Comparison of ENCODE assay signal across 14 cellular contexts in the genomic region with DNA sequence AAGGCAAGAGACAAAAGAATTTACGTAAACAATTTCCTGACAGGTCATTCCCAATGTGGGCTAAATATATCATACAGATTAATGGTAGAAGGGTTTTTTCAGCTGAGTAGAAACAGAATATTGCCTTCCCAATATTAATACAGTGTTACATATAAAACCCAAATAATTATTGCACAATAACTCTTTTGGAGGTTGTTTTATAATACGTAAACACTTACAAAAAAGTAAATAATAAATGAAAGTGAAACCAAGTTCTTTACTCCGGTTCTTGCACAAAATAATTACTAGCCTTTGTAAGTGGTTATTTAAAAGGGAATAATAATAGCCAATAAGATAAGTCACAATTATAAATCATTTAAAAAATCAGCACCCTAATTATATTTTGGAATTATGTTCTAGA.
DNase-seq lines count a peak whose midpoint lies in the region; ATAC-seq, FAIRE-seq and TF ChIP-seq lines count a peak whose summit lies in the region.
"Had no signal": no experiment of that assay in that cellular context is flagged by ENCODE, and none has a peak within 500 bp of the region (broad histone marks: within the 10 kb centered on the region; RNA-seq: fewer than 3 reads in every experiment).

No MANE protein-coding gene starts in this region.

- no peak overlapping the region for H2BK12ac ChIP-seq in H1 (ENCODE audit: low read depth, low read length)

- no peak overlapping the region for H4K5ac ChIP-seq in H1 (ENCODE audit: insufficient read length, low read depth, low read length)

- no peak for TF ChIP-seq RAD21 in H1 (IDR thresholded peaks at IDR 0.05 in 1 of 2, conservative IDR thresholded peaks at IDR 0.05 in 1 of 2; ENCODE audit: low read depth in 2 of 2, low read length in 2 of 2)

- H3K79me1 ChIP-seq in H1 (ENCODE audit: low read depth, low read length) = no peaks in the 10 kb centered on the region

- H3K14ac ChIP-seq in H1 (ENCODE audit: insufficient read length) = no peak overlapping the region

- no peaks in the 10 kb centered on the region for H3K27me3 Mint-ChIP-seq in activated CD8-positive, alpha-beta memory T cell treated with anti-CD3 and anti-CD28 coated beads, Interleukin-2, amount 10 ng/mL, durations not matched to agents 7 days and 5 days

- no peak for DNase-seq in activated CD8-positive, alpha-beta memory T cell treated with anti-CD3 and anti-CD28 coated beads, Interleukin-2, amount 10 ng/mL, durations not matched to agents 7 days and 5 days
- DNase-seq in activated CD8-positive, alpha-beta memory T cell treated with anti-CD3 and anti-CD28 coated beads for 24 hours = no peak
- DNase-seq in NCI-H2029 (lab: John Stamatoyannopoulos, UW) (peak; percentile 11), H1 (ENCODE audit: low read depth in 1 of 2, low spot score in 2 of 2) (no peak), G401 (ENCODE audit: low spot score) (no peak), cerebellar cortex (ENCODE audit: low spot score) (no peak)
- no peak for DNase-seq in activated CD4-positive, alpha-beta T cell treated with anti-CD3 and anti-CD28 coated beads, Interleukin-2, amount 50 U/mL, for 1 hour
- DNase-seq: 8988T; activated CD4-positive, CD25-positive, alpha-beta regulatory T cell; DMS79 treated with DMSO at 0.1 percent for 48 hours; NCI-H187 treated with DMSO at 0.1 percent for 48 hours had no signal

- no peak for ATAC-seq in activated CD8-positive, alpha-beta memory T cell treated with anti-CD3 and anti-CD28 coated beads, Interleukin-2, amount 10 ng/mL, durations not matched to agents 7 days and 5 days
- ATAC-seq: HCT116 had no signal

- no peak overlapping the region for H2BK20ac ChIP-seq in H1 (ENCODE audit: low read length)

- H3K4me1 Mint-ChIP-seq in activated CD8-positive, alpha-beta memory T cell treated with anti-CD3 and anti-CD28 coated beads, Interleukin-2, amount 10 ng/mL, durations not matched to agents 7 days and 5 days = no peaks in the 10 kb centered on the region

- no peaks in the 10 kb centered on the region for H3K23me2 ChIP-seq in H1 (ENCODE audit: low read depth, low read length)

- H3K9me3 Mint-ChIP-seq in activated CD8-positive, alpha-beta memory T cell treated with anti-CD3 and anti-CD28 coated beads, Interleukin-2, amount 10 ng/mL, durations not matched to agents 7 days and 5 days (ENCODE audit: low read depth) = peaks cover 21% of the 10 kb centered on the region

- 89% methylated on average over 3 of the region's 3 CpGs; no CpG with 5 or more reads in 1 of the 2 experiments for WGBS in H1 (ENCODE audit: extremely low coverage in 1 of 2, insufficient coverage in 1 of 2, insufficient read length in 1 of 2, insufficient replicate concordance in 2 of 2, low coverage in 1 of 2, low lambda C conversion rate in 2 of 2, missing lambda C conversion rate in 1 of 2), 2 experiments

- H3K23ac ChIP-seq in H1 (ENCODE audit: insufficient read length) = no peak overlapping the region

- no peak overlapping the region for H2BK5ac ChIP-seq in H1 (ENCODE audit: low read depth, low read length)

- no peak for TF ChIP-seq POLR2A in H1 (IDR thresholded peaks at IDR 0.05; ENCODE audit: control extremely low read depth in 1 of 2, low read depth in 2 of 2, low read length in 2 of 2)

- H3K4me2 ChIP-seq in H1 (ENCODE audit: insufficient read depth in 1 of 2, low read depth in 2 of 2, low read length in 2 of 2) = no peak overlapping the region
- peak overlapping the region; percentile 34 for H3K4me2 ChIP-seq in skeletal muscle satellite cell (ENCODE audit: low read length)

- H3K18ac ChIP-seq in H1 (ENCODE audit: extremely low read depth, low read length) = no peak overlapping the region

- no peaks in the 10 kb centered on the region for H4K20me1 ChIP-seq in H1 (replicated peaks in 1 of 2; ENCODE audit: control insufficient read depth in 1 of 2, insufficient read depth in 2 of 2, low read length in 2 of 2)

- in situ Hi-C loops in G401 (cut with HindIII; ENCODE audit: low sequenced_read_pairs) = no loop called here

- no peaks in the 10 kb centered on the region for H3K4me1 ChIP-seq in H1 (replicated peaks in 1 of 4; ENCODE audit: control insufficient read depth in 3 of 4, insufficient read depth in 4 of 4, low read length in 3 of 4)
- H3K4me1 ChIP-seq in skeletal muscle satellite cell (ENCODE audit: control insufficient read depth, insufficient read depth, low read length) = no peaks in the 10 kb centered on the region

- no peak overlapping the region for H3K56ac ChIP-seq in H1 (replicated peaks; ENCODE audit: insufficient read length, low read depth, low read length)

- no peak for FAIRE-seq in H1 (lab: Jason Lieb, UNC)
- FAIRE-seq: GM12892 had no signal

- no peak overlapping the region for H4K8ac ChIP-seq in H1 (ENCODE audit: extremely low read depth, insufficient read depth, low read length)

- H3K9ac ChIP-seq in H1 (replicated peaks in 1 of 4; ENCODE audit: extremely low read depth in 1 of 4, low read depth in 3 of 4, low read length in 3 of 4) (no peak overlapping the region), skeletal muscle satellite cell (ENCODE audit: low read depth, low read length) (no peak overlapping the region)

- TF ChIP-seq EP300 in H1 (IDR thresholded peaks at IDR 0.05; ENCODE audit: borderline replicate concordance in 1 of 2, low read depth in 2 of 2, low read length in 2 of 2) = no peak

- peaks cover 2 to 3% of the 10 kb centered on the region in 2 experiments; a peak in 2 of 4 replicates for H3K9me3 ChIP-seq in H1 (ENCODE audit: insufficient read depth in 2 of 2, low read depth in 1 of 2, low read length in 1 of 2)
- H3K9me3 ChIP-seq in skeletal muscle satellite cell (replicated peaks; ENCODE audit: low read length) = no peaks in the 10 kb centered on the region

- H4K91ac ChIP-seq in H1 (replicated peaks; ENCODE audit: insufficient read length, low read length) = no peak overlapping the region

- no peak overlapping the region for H3K4ac ChIP-seq in H1 (replicated peaks; ENCODE audit: insufficient read length, low read depth, low read length)

- H3K27me3 ChIP-seq in H1 (replicated peaks in 1 of 4; ENCODE audit: control insufficient read depth in 3 of 4, extremely low read depth in 1 of 4, insufficient read depth in 3 of 4, low read length in 3 of 4) (no peaks in the 10 kb centered on the region), skeletal muscle satellite cell (ENCODE audit: control insufficient read depth, insufficient read depth, low read length) (no peaks in the 10 kb centered on the region)

- H3K4me3 ChIP-seq in H1 (ENCODE audit: extremely low read depth in 1 of 4, insufficient read depth in 2 of 4, low read depth in 3 of 4, low read length in 4 of 4) (no peak overlapping the region), skeletal muscle satellite cell (ENCODE audit: low read length) (no peak overlapping the region)

- no peak overlapping the region for H2BK120ac ChIP-seq in H1 (replicated peaks; ENCODE audit: low read depth, low read length)

- H2AFZ ChIP-seq in H1 (ENCODE audit: low read length) = no peak overlapping the region

- peak overlapping the region; percentile 59 for H3K4me3 Mint-ChIP-seq in activated CD8-positive, alpha-beta memory T cell treated with anti-CD3 and anti-CD28 coated beads, Interleukin-2, amount 10 ng/mL, durations not matched to agents 7 days and 5 days

- no peaks in the 10 kb centered on the region for H3K79me2 ChIP-seq in H1 (ENCODE audit: control insufficient read depth in 1 of 2, insufficient read depth in 2 of 2, low read length in 2 of 2)

- H3K27ac Mint-ChIP-seq in activated CD8-positive, alpha-beta memory T cell treated with anti-CD3 and anti-CD28 coated beads, Interleukin-2, amount 10 ng/mL, durations not matched to agents 7 days and 5 days = peak overlapping the region; percentile 77

- no peak overlapping the region for H2BK15ac ChIP-seq in H1 (ENCODE audit: low read length)

- H3K36me3 ChIP-seq in H1 (ENCODE audit: control insufficient read depth in 2 of 4, insufficient read depth in 4 of 4, low read length in 3 of 4) (no peaks in the 10 kb centered on the region), skeletal muscle satellite cell (ENCODE audit: insufficient read depth, low read length) (no peaks in the 10 kb centered on the region)

- H3K27ac ChIP-seq in H1 (ENCODE audit: low read depth, low read length) = no peak overlapping the region

- peaks cover 9% of the 10 kb centered on the region for H3K36me3 Mint-ChIP-seq in activated CD8-positive, alpha-beta memory T cell treated with anti-CD3 and anti-CD28 coated beads, Interleukin-2, amount 10 ng/mL, durations not matched to agents 7 days and 5 days

- TF ChIP-seq CTCF in H1 (IDR thresholded peaks at IDR 0.05; ENCODE audit: control extremely low read depth in 1 of 3, insufficient read depth in 1 of 3, low read depth in 1 of 3, low read length in 3 of 3) = no peak

- POLR2A ChIA-PET in H1 (lab: Charles Lee; ENCODE audit: partially characterized antibody) = interaction anchor here (0.9 kb wide), 1 partner anchor 11 kb away, joined by 3 read pairs; no protein-coding TSS in a partner anchor

- CTCF ChIA-PET in activated CD8-positive, alpha-beta memory T cell treated with anti-CD3 and anti-CD28 coated beads, Interleukin-2, amount 10 ng/mL, durations not matched to agents 7 days and 5 days (lab: Charles Lee) = interaction anchor here (1.0 kb wide), 1 partner anchor 32 kb away, joined by 3 read pairs; no protein-coding TSS in a partner anchor
- CTCF ChIA-PET in H1 (lab: Charles Lee; ENCODE audit: partially characterized antibody) = no interaction called here

- H2AK5ac ChIP-seq in H1 (ENCODE audit: low read depth, low read length) = no peak overlapping the region

TF ChIP-seq in H1, 55 proteins besides CTCF, POLR2A, EP300 and RAD21:
- no peak for TF ChIP-seq EGR1 (IDR thresholded peaks at IDR 0.05; ENCODE audit: borderline replicate concordance, low read depth, low read length)
- TF ChIP-seq CEBPB (IDR thresholded peaks at IDR 0.05; ENCODE audit: low read depth, low read length) = peak; percentile 25; the same call in 1 of the 2 replicates
